In genomic region chr20:50244352-50245149, GRCh38 we compare ENCODE assay signal across 1 cellular context.
TF ChIP-seq lines count a peak whose summit lies in the region.

No MANE protein-coding gene starts in this region.

TF ChIP-seq in HepG2, 621 proteins besides CTCF, POLR2A, EP300 and RAD21 (continued from another document and continues in another):
- TF ChIP-seq, protein P1, sequence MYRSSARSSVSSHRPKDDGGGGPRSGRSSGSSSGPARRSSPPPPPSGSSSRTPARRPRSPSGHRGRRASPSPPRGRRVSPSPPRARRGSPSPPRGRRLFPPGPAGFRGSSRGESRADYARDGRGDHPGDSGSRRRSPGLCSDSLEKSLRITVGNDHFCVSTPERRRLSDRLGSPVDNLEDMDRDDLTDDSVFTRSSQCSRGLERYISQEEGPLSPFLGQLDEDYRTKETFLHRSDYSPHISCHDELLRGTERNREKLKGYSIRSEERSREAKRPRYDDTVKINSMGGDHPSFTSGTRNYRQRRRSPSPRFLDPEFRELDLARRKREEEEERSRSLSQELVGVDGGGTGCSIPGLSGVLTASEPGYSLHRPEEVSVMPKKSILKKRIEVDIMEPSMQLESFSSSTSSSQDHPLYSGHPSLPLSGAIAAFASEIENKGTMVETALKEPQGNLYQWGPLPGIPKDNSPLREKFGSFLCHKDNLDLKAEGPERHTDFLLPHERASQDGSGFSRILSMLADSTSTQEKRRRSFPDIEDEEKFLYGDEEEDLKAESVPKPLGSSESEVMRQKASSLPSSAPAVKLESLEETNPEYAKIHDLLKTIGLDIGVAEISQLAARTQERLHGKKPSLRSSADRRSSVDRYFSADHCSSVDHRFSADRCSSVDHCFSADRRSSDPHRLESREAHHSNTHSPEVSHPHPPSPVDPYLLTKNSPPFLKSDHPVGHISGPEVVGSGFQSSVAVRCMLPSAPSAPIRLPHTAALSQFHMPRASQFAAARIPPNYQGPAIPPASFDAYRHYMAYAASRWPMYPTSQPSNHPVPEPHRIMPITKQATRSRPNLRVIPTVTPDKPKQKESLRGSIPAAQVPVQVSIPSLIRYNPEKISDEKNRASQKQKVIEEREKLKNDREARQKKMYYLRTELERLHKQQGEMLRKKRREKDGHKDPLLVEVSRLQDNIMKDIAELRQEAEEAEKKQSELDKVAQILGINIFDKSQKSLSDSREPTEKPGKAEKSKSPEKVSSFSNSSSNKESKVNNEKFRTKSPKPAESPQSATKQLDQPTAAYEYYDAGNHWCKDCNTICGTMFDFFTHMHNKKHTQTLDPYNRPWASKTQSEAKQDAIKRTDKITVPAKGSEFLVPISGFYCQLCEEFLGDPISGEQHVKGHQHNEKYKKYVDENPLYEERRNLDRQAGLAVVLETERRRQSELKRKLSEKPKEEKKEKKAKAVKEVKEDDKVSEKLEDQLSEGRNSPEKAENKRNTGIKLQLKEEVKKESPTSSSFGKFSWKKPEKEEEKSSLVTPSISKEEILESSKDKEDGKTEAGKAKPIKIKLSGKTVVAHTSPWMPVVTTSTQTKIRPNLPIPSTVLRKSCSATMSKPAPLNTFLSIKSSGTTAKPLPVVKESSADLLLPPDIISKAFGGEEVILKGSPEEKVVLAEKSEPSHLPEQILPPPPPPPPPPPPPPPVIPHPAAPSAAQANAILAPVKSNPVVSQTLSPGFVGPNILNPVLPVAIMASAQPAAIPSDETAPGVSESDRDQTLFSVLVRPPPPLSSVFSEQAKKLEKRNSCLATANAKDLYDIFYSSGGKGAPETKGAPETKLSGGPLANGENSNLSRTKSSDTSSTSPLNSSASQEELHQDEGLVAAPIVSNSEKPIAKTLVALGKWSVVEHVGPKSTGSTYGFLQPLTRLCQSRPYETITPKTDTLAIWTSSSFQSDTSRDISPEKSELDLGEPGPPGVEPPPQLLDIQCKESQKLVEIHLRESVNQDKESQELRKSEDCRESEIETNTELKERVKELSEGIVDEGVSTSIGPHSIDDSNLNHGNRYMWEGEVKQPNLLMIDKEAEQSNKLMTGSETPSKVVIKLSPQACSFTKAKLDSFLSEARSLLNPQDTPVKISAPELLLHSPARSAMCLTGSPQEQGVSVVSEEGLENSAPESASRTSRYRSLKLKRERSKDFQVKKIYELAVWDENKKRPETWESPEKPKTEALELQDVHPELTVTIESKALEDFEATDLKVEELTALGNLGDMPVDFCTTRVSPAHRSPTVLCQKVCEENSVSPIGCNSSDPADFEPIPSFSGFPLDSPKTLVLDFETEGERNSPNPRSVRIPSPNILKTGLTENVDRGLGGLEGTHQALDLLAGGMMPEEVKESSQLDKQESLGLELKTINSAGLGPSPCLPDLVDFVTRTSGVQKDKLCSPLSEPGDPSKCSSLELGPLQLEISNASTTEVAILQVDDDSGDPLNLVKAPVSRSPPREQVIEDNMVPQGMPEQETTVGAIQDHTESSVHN (CRISPR knock-in tag; IDR thresholded peaks at IDR 0.05) = no peak
- TF ChIP-seq ZBTB7B (CRISPR knock-in tag; IDR thresholded peaks at IDR 0.05) = no peak
- no peak for TF ChIP-seq ZSCAN29 (CRISPR knock-in tag; conservative IDR thresholded peaks at IDR 0.05)
- no peak for TF ChIP-seq CSRNP2 (CRISPR knock-in tag; conservative IDR thresholded peaks at IDR 0.05; ENCODE audit: low read depth)
- TF ChIP-seq AGO1 (IDR thresholded peaks at IDR 0.05; ENCODE audit: low read depth, low read length, poor library complexity, severe bottlenecking) = peak; percentile 65
- TF ChIP-seq HIVEP1 (CRISPR knock-in tag; IDR thresholded peaks at IDR 0.05) = no peak
- TF ChIP-seq, protein P2, sequence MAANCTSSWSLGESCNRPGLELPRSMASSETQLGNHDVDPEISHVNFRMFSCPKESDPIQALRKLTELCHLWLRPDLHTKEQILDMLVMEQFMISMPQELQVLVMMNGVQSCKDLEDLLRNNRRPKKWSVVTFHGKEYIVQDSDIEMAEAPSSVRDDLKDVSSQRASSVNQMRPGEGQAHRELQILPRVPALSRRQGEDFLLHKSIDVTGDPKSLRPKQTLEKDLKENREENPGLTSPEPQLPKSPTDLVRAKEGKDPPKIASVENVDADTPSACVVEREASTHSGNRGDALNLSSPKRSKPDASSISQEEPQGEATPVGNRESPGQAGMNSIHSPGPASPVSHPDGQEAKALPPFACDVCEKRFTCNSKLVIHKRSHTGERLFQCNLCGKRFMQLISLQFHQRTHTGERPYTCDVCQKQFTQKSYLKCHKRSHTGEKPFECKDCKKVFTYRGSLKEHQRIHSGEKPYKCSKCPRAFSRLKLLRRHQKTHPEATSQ (CRISPR knock-in tag; IDR thresholded peaks at IDR 0.05; ENCODE audit: borderline replicate concordance) = no peak
- TF ChIP-seq ZNF121 (CRISPR knock-in tag; IDR thresholded peaks at IDR 0.05) = no peak
- TF ChIP-seq ZC3H4 (CRISPR knock-in tag; IDR thresholded peaks at IDR 0.05; ENCODE audit: borderline replicate concordance) = 0 out of 2 replicates have a peak, but pooled peaks have one; percentile 14
- TF ChIP-seq ZFP36 (IDR thresholded peaks at IDR 0.05; ENCODE audit: borderline replicate concordance, low read depth, low read length, partially characterized antibody) = peak; percentile 48
- no peak for TF ChIP-seq ASH2L (IDR thresholded peaks at IDR 0.05; ENCODE audit: insufficient read length, low read depth, low read length)
- peak; percentile 46; the same call in 1 of the 2 replicates for TF ChIP-seq ZFP91 (CRISPR knock-in tag; IDR thresholded peaks at IDR 0.05; ENCODE audit: borderline replicate concordance)
- TF ChIP-seq PAX8 (CRISPR knock-in tag; IDR thresholded peaks at IDR 0.05; ENCODE audit: borderline replicate concordance) = no peak
- TF ChIP-seq, protein P3, sequence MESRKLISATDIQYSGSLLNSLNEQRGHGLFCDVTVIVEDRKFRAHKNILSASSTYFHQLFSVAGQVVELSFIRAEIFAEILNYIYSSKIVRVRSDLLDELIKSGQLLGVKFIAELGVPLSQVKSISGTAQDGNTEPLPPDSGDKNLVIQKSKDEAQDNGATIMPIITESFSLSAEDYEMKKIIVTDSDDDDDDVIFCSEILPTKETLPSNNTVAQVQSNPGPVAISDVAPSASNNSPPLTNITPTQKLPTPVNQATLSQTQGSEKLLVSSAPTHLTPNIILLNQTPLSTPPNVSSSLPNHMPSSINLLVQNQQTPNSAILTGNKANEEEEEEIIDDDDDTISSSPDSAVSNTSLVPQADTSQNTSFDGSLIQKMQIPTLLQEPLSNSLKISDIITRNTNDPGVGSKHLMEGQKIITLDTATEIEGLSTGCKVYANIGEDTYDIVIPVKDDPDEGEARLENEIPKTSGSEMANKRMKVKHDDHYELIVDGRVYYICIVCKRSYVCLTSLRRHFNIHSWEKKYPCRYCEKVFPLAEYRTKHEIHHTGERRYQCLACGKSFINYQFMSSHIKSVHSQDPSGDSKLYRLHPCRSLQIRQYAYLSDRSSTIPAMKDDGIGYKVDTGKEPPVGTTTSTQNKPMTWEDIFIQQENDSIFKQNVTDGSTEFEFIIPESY (CRISPR knock-in tag; IDR thresholded peaks at IDR 0.05) = no peak
- no peak for TF ChIP-seq NBN (conservative IDR thresholded peaks at IDR 0.05)
- no peak for TF ChIP-seq ZFP82 (CRISPR knock-in tag; IDR thresholded peaks at IDR 0.05; ENCODE audit: borderline replicate concordance)
- TF ChIP-seq TCF7 (IDR thresholded peaks at IDR 0.05; ENCODE audit: low read depth) = no peak
- TF ChIP-seq, protein P4, sequence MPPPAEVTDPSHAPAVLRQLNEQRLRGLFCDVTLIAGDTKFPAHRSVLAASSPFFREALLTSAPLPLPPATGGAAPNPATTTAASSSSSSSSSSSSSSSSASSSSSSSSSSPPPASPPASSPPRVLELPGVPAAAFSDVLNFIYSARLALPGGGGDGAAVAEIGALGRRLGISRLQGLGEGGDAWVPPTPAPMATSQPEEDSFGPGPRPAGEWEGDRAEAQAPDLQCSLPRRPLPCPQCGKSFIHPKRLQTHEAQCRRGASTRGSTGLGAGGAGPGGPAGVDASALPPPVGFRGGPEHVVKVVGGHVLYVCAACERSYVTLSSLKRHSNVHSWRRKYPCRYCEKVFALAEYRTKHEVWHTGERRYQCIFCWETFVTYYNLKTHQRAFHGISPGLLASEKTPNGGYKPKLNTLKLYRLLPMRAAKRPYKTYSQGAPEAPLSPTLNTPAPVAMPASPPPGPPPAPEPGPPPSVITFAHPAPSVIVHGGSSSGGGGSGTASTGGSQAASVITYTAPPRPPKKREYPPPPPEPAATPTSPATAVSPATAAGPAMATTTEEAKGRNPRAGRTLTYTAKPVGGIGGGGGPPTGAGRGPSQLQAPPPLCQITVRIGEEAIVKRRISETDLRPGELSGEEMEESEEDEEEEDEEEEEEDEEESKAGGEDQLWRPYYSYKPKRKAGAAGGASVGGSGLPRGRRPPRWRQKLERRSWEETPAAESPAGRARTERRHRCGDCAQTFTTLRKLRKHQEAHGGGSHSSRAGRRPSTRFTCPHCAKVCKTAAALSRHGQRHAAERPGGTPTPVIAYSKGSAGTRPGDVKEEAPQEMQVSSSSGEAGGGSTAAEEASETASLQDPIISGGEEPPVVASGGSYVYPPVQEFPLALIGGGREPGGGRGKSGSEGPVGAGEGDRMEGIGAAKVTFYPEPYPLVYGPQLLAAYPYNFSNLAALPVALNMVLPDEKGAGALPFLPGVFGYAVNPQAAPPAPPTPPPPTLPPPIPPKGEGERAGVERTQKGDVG (CRISPR knock-in tag; IDR thresholded peaks at IDR 0.05; ENCODE audit: borderline replicate concordance) = no peak
- TF ChIP-seq ZNF703 (CRISPR knock-in tag; IDR thresholded peaks at IDR 0.05; ENCODE audit: borderline replicate concordance) = no peak
- no peak for TF ChIP-seq MXD1 (CRISPR knock-in tag; IDR thresholded peaks at IDR 0.05)
- no peak for TF ChIP-seq ZNF589 (CRISPR knock-in tag; conservative IDR thresholded peaks at IDR 0.05)
- TF ChIP-seq ZNF619 (CRISPR knock-in tag; IDR thresholded peaks at IDR 0.05) = no peak
- no peak for TF ChIP-seq ZNF629 (CRISPR knock-in tag; conservative IDR thresholded peaks at IDR 0.05)
- no peak for TF ChIP-seq NFYC (CRISPR knock-in tag; IDR thresholded peaks at IDR 0.05)
- TF ChIP-seq CREM (IDR thresholded peaks at IDR 0.05) = no peak
- TF ChIP-seq CREM (CRISPR knock-in tag; IDR thresholded peaks at IDR 0.05) = no peak
- no peak for TF ChIP-seq TAF1 (CRISPR knock-in tag; IDR thresholded peaks at IDR 0.05)
- TF ChIP-seq KLF15 (CRISPR knock-in tag; IDR thresholded peaks at IDR 0.05; ENCODE audit: borderline replicate concordance) = 0 out of 2 replicates have a peak, but pooled peaks have one; percentile 28
- TF ChIP-seq FOXK1 (CRISPR knock-in tag; IDR thresholded peaks at IDR 0.05; ENCODE audit: borderline replicate concordance, low read depth) = no peak
